Comparison of ENCODE assay signal across 11 cellular contexts in genomic region chr14:97350415-97350814, GRCh38.
"Had no signal": no experiment of that assay in that cellular context is flagged by ENCODE, and none has a peak within 500 bp of the region (broad histone marks: within the 10 kb centered on the region; RNA-seq: fewer than 3 reads in every experiment).

No MANE protein-coding gene starts in this region.

- ATAC-seq: GM23338, HCT116 had no signal

- H3K4me2 ChIP-seq: GM23338, KMS-11 had no signal

- H3K36me3 ChIP-seq: HAP-1 had no signal

- H3K4me1 Mint-ChIP-seq: GM23338 had no signal

- FAIRE-seq: H1, H54 had no signal

- H2AFZ ChIP-seq: GM23338 had no signal

- H3K27ac Mint-ChIP-seq: GM23338, HFFc6 had no signal

- H3K4me3 Mint-ChIP-seq: GM23338, HFFc6 had no signal

- DNase-seq: HFFc6, IMR-90, Karpas-422, KBM-7 had no signal

- H3K27ac ChIP-seq: HL-60, KMS-11 had no signal

- H3K4me3 ChIP-seq: GM23338, HAP-1 had no signal

- H3K9ac ChIP-seq: KMS-11 had no signal

- H3K4me1 ChIP-seq: HAP-1 had no signal

- H3K9me3 ChIP-seq: HAP-1 had no signal
